In genomic region chr19:43524922-43525835, GRCh38 we compare ENCODE assay signal across 8 cellular contexts. TPM values are rescaled to one million over a fixed set of nuclear protein-coding genes. Genes with fewer than 3 reads are reported as not detected.
A peak's percentile ranks its signal among the peaks of the same experiment; 100 is the strongest.
DNase-seq lines count a peak whose midpoint lies in the region; ATAC-seq, FAIRE-seq and TF ChIP-seq lines count a peak whose summit lies in the region.

No MANE protein-coding gene starts in this region.

- BruUV-seq in endothelial cell of umbilical vein (replicated peaks; lab: Mats Ljungman, UMichigan): no TSS peak

- H3K27ac ChIP-seq in DND-41 (ENCODE audit: low read length) (no peak overlapping the region), endothelial cell of umbilical vein (ENCODE audit: insufficient read depth, low read depth, low read length) (peak overlapping the region; percentile 30), suprapubic skin (peak overlapping the region; percentile 83)

- DNase-seq in DND-41 (no peak), HK-2 (ENCODE audit: unreplicated experiment) (peak; percentile 41), endothelial cell of umbilical vein (ENCODE audit: low read depth, low spot score) (peak; percentile 51), suprapubic skin (ENCODE audit: low spot score in 2 of 2) (peak in 1 of 2 donors; percentile 86), NCI-H2196 (lab: John Stamatoyannopoulos, UW; ENCODE audit: unreplicated experiment) (no peak)

- H3K9me1 ChIP-seq in endothelial cell of umbilical vein (replicated peaks; ENCODE audit: control insufficient read depth, extremely low read depth, insufficient read depth, low read length): no peaks in the 10 kb centered on the region

- H3K27me3 ChIP-seq in DND-41 (ENCODE audit: insufficient read depth, low read length, poor library complexity) (no peaks in the 10 kb centered on the region), endothelial cell of umbilical vein (ENCODE audit: control insufficient read depth in 2 of 2, insufficient read depth in 2 of 2, low read length in 2 of 2) (no peaks in the 10 kb centered on the region), mononuclear cell (ENCODE audit: insufficient read depth, low read length) (no peaks in the 10 kb centered on the region), suprapubic skin (no peaks in the 10 kb centered on the region)

- H3K4me3 ChIP-seq in DND-41 (ENCODE audit: low read depth in 1 of 2, low read length in 2 of 2) (peak overlapping the region in 1 of 2 experiments; percentile 95; a peak in 2 of 4 replicates), WI38 (ENCODE audit: low read depth, low read length) (peak overlapping the region; percentile 92), endothelial cell of umbilical vein (replicated peaks in 1 of 3; ENCODE audit: insufficient read depth in 1 of 3, low read depth in 1 of 3, low read length in 3 of 3) (peak overlapping the region; percentile 82 to 97 (median 83)), mononuclear cell (ENCODE audit: low read length) (peak overlapping the region; percentile 82), suprapubic skin (peak overlapping the region; percentile 80)

- H3K79me2 ChIP-seq in DND-41 (ENCODE audit: insufficient read depth, low read length): no peaks in the 10 kb centered on the region
- peaks cover 19% of the 10 kb centered on the region for H3K79me2 ChIP-seq in endothelial cell of umbilical vein (ENCODE audit: control insufficient read depth, insufficient read depth, low read length)

- dilution Hi-C loops in endothelial cell of umbilical vein (cut with MboI; ENCODE audit: extremely low pct_ligation_motif_present, low sequenced_read_pairs): no loop called here

- TF ChIP-seq EP300 in suprapubic skin (IDR thresholded peaks at IDR 0.05): no peak

- intact Hi-C loops in endothelial cell of umbilical vein (cut with micrococcal nuclease): loop anchor here (5.0 kb wide), 1 partner anchor 63 kb away; no protein-coding TSS in a partner anchor

- no peak for ATAC-seq in DND-41 (ENCODE audit: insufficient read depth, low read depth)
- no peak for ATAC-seq in HG03025 (IDR thresholded peaks at IDR 0.05; ENCODE audit: low FRiP score, unreplicated experiment)

- H4K20me1 ChIP-seq in DND-41 (ENCODE audit: insufficient read depth, low read length): peaks cover 4% of the 10 kb centered on the region; the same call in 1 of the 2 replicates
- no peaks in the 10 kb centered on the region for H4K20me1 ChIP-seq in endothelial cell of umbilical vein (replicated peaks; ENCODE audit: control insufficient read depth, extremely low read depth, insufficient read depth, low read length)

- TF ChIP-seq POLR2A in endothelial cell of umbilical vein (IDR thresholded peaks at IDR 0.05; ENCODE audit: low read depth, low read length) (no peak), suprapubic skin (IDR thresholded peaks at IDR 0.05) (no peak)

- H3K4me2 ChIP-seq in DND-41 (ENCODE audit: insufficient read depth, low read length): peak overlapping the region; percentile 96
- peak overlapping the region; percentile 54 for H3K4me2 ChIP-seq in endothelial cell of umbilical vein (ENCODE audit: insufficient read depth, low read length)

- TF ChIP-seq CTCF in DND-41 (IDR thresholded peaks at IDR 0.05; ENCODE audit: borderline replicate concordance, extremely low read depth, low read length, poor library complexity, severe bottlenecking) (no peak), WI38 (IDR thresholded peaks at IDR 0.05; ENCODE audit: low read depth, low read length) (no peak), endothelial cell of umbilical vein (IDR thresholded peaks at IDR 0.05; ENCODE audit: extremely low read depth in 1 of 2, insufficient read depth in 1 of 2, low read depth in 1 of 2, low read length in 2 of 2) (no peak), suprapubic skin (IDR thresholded peaks at IDR 0.05) (no peak)

- FAIRE-seq in endothelial cell of umbilical vein (lab: Jason Lieb, UNC): peak; percentile 83

- H3K4me1 ChIP-seq in DND-41 (ENCODE audit: insufficient read depth, low read length) (peaks cover 35% of the 10 kb centered on the region), endothelial cell of umbilical vein (ENCODE audit: control insufficient read depth, extremely low read depth, insufficient read depth, low read length) (peaks cover 15% of the 10 kb centered on the region), mononuclear cell (ENCODE audit: insufficient read depth, low read length) (peaks cover 42% of the 10 kb centered on the region), suprapubic skin (peaks cover 57% of the 10 kb centered on the region)

- H2AFZ ChIP-seq in DND-41 (ENCODE audit: low read depth, low read length): no peak overlapping the region
- peak overlapping the region; percentile 67 for H2AFZ ChIP-seq in endothelial cell of umbilical vein (ENCODE audit: low read depth, low read length)

- H3K9me3 ChIP-seq in DND-41 (ENCODE audit: insufficient read depth, low read length, severe bottlenecking) (no peaks in the 10 kb centered on the region), endothelial cell of umbilical vein (replicated peaks; ENCODE audit: control insufficient read depth, insufficient read depth, low read length) (no peaks in the 10 kb centered on the region), mononuclear cell (ENCODE audit: low read depth, low read length) (no peaks in the 10 kb centered on the region), suprapubic skin (no peaks in the 10 kb centered on the region)

- H3K36me3 ChIP-seq in DND-41 (ENCODE audit: insufficient read depth, low read length) (no peaks in the 10 kb centered on the region), endothelial cell of umbilical vein (ENCODE audit: control insufficient read depth in 2 of 2, extremely low read depth in 1 of 2, insufficient read depth in 2 of 2, low read length in 2 of 2) (no peaks in the 10 kb centered on the region), suprapubic skin (no peaks in the 10 kb centered on the region)

- WGBS in suprapubic skin: 6% methylated on average over 12 of the region's 12 CpGs

- H3K9ac ChIP-seq in DND-41 (ENCODE audit: low read depth, low read length) (peak overlapping the region; percentile 83; the same call in 1 of the 2 replicates), endothelial cell of umbilical vein (replicated peaks; ENCODE audit: extremely low read depth, insufficient read depth, low read length) (peak overlapping the region; percentile 17)

- CTCF ChIA-PET in endothelial cell of umbilical vein (lab: Charles Lee): interaction anchor here (0.7 to 11.6 kb wide), 7 partner anchors 10 to 1085 kb away, joined by 3 to 833 read pairs (median 4); partner anchors contain the start of gene ZNF575

- POLR2A ChIA-PET in endothelial cell of umbilical vein (lab: Charles Lee): interaction anchor here (1.0 kb wide), 1 partner anchor 8 kb away, joined by 3 read pairs; the partner anchor contains the start of gene ZNF575

RNA-seq across cellular contexts. Expression of gene ETHE1, which starts 1.8 kb away (rescaled TPM):
- total RNA-seq in endothelial cell of umbilical vein: 29.4 and 34.5 TPM in 2 replicates
- polyA plus RNA-seq in endothelial cell of umbilical vein: 124 and 165 TPM in 2 replicates
- 82.3 and 87.5 TPM in 2 replicates for polyA plus RNA-seq in endothelial cell of umbilical vein (2011; cell fraction: cytosol; rRNA removed)
- 31.2 and 41.0 TPM in 2 replicates for polyA plus RNA-seq in endothelial cell of umbilical vein (2011; cell fraction: nucleus; rRNA removed)
- 48.1 and 65.4 TPM in 2 replicates for polyA plus RNA-seq in endothelial cell of umbilical vein (2012)
- 43.6 and 61.6 TPM in 2 replicates for polyA minus RNA-seq in endothelial cell of umbilical vein
- polyA minus RNA-seq in endothelial cell of umbilical vein (2011; cell fraction: cytosol; rRNA and poly(A)+ RNA removed): 29.6 TPM
- 11.5 and 12.4 TPM in 2 replicates for polyA minus RNA-seq in endothelial cell of umbilical vein (2011; cell fraction: nucleus; rRNA and poly(A)+ RNA removed)
- 30.6 TPM for total RNA-seq in mononuclear cell
- 10 to 100 TPM; 44.3 to 76.0 (median 57.8) TPM for total RNA-seq in suprapubic skin

RNA-seq across cellular contexts. Expression of gene ZNF575, which starts 7.8 kb away (rescaled TPM):
- 1.4 and 3.0 TPM in 2 replicates for total RNA-seq in endothelial cell of umbilical vein
- polyA plus RNA-seq in endothelial cell of umbilical vein: 0.57 and 0.80 TPM in 2 replicates
- polyA plus RNA-seq in endothelial cell of umbilical vein (2011; cell fraction: cytosol; rRNA removed): 0.31 and 0.42 TPM in 2 replicates
- polyA plus RNA-seq in endothelial cell of umbilical vein (2011; cell fraction: nucleus; rRNA removed): 0.20 and 0.35 TPM in 2 replicates
- 0.94 and 1.8 TPM in 2 replicates for polyA plus RNA-seq in endothelial cell of umbilical vein (2012)
- 0.12 TPM in 1 of 2 replicates, not detected in the other for polyA minus RNA-seq in endothelial cell of umbilical vein
- not detected for polyA minus RNA-seq in endothelial cell of umbilical vein (2011; cell fraction: cytosol; rRNA and poly(A)+ RNA removed)
- polyA minus RNA-seq in endothelial cell of umbilical vein (2011; cell fraction: nucleus; rRNA and poly(A)+ RNA removed): 1.2 TPM in 1 of 2 replicates, not detected in the other
- total RNA-seq in mononuclear cell: 0.31 TPM
- total RNA-seq in suprapubic skin: 1 to 10 TPM in 2 of 4 donors, under 1 TPM in 2; 0.52 to 2.4 (median 0.92) TPM

RNA-seq across cellular contexts. Expression of gene PHLDB3, which starts 20.6 kb away (rescaled TPM):
- total RNA-seq in endothelial cell of umbilical vein (10.1 and 12.0 TPM in 2 replicates), mononuclear cell (17.1 TPM), suprapubic skin (100 to 1,000 TPM in 1 of 4 donors, 10 to 100 TPM in 3; 63.2 to 110 (median 72.2) TPM)
- polyA plus RNA-seq in endothelial cell of umbilical vein: 5.5 and 5.6 TPM in 2 replicates
- polyA plus RNA-seq in endothelial cell of umbilical vein (2011; cell fraction: cytosol; rRNA removed): 3.2 and 5.1 TPM in 2 replicates
- polyA plus RNA-seq in endothelial cell of umbilical vein (2011; cell fraction: nucleus; rRNA removed): 14.0 and 15.0 TPM in 2 replicates
- polyA plus RNA-seq in endothelial cell of umbilical vein (2012): 5.2 and 12.3 TPM in 2 replicates
- 5.2 and 5.6 TPM in 2 replicates for polyA minus RNA-seq in endothelial cell of umbilical vein
- 2.2 TPM for polyA minus RNA-seq in endothelial cell of umbilical vein (2011; cell fraction: cytosol; rRNA and poly(A)+ RNA removed)
- 4.8 and 8.5 TPM in 2 replicates for polyA minus RNA-seq in endothelial cell of umbilical vein (2011; cell fraction: nucleus; rRNA and poly(A)+ RNA removed)

RNA-seq across cellular contexts. Expression of gene XRCC1, which starts 50.1 kb away (rescaled TPM):
- total RNA-seq in endothelial cell of umbilical vein (37.3 and 39.3 TPM in 2 replicates), mononuclear cell (14.2 TPM), suprapubic skin (10 to 100 TPM; 18.3 to 35.4 (median 25.2) TPM)
- 24.2 and 29.5 TPM in 2 replicates for polyA plus RNA-seq in endothelial cell of umbilical vein
- 35.7 and 40.1 TPM in 2 replicates for polyA plus RNA-seq in endothelial cell of umbilical vein (2011; cell fraction: cytosol; rRNA removed)
- polyA plus RNA-seq in endothelial cell of umbilical vein (2011; cell fraction: nucleus; rRNA removed): 27.2 and 27.3 TPM in 2 replicates
- polyA plus RNA-seq in endothelial cell of umbilical vein (2012): 23.8 and 27.2 TPM in 2 replicates
- polyA minus RNA-seq in endothelial cell of umbilical vein: 21.8 and 30.7 TPM in 2 replicates
- polyA minus RNA-seq in endothelial cell of umbilical vein (2011; cell fraction: cytosol; rRNA and poly(A)+ RNA removed): 18.7 TPM
- polyA minus RNA-seq in endothelial cell of umbilical vein (2011; cell fraction: nucleus; rRNA and poly(A)+ RNA removed): 18.8 and 22.2 TPM in 2 replicates

RNA-seq across cellular contexts. Expression of gene PINLYP, which starts 50.4 kb away (rescaled TPM):
- total RNA-seq in endothelial cell of umbilical vein: 2.6 and 5.5 TPM in 2 replicates
- polyA plus RNA-seq in endothelial cell of umbilical vein: 4.8 and 5.5 TPM in 2 replicates
- 3.4 and 3.8 TPM in 2 replicates for polyA plus RNA-seq in endothelial cell of umbilical vein (2011; cell fraction: cytosol; rRNA removed)
- polyA plus RNA-seq in endothelial cell of umbilical vein (2011; cell fraction: nucleus; rRNA removed): 8.2 and 11.9 TPM in 2 replicates
- 4.2 and 4.6 TPM in 2 replicates for polyA plus RNA-seq in endothelial cell of umbilical vein (2012)
- 1.7 and 2.9 TPM in 2 replicates for polyA minus RNA-seq in endothelial cell of umbilical vein
- polyA minus RNA-seq in endothelial cell of umbilical vein (2011; cell fraction: cytosol; rRNA and poly(A)+ RNA removed): not detected
- 2.2 and 3.0 TPM in 2 replicates for polyA minus RNA-seq in endothelial cell of umbilical vein (2011; cell fraction: nucleus; rRNA and poly(A)+ RNA removed)
- 0.63 TPM for total RNA-seq in mononuclear cell
- 10 to 100 TPM in 3 of 4 donors, 1 to 10 TPM in 1; 4.7 to 22.1 (median 10.9) TPM for total RNA-seq in suprapubic skin

Comparison
In these comparisons a context has a peak if more than half of its experiments do, and no peak if none do; other contexts are left out.
1. DNase-seq: peak in HK-2 (single experiment) and endothelial cell of umbilical vein (single experiment); none in DND-41 (single experiment) and NCI-H2196 (single experiment).